1 cellular context compared by ENCODE assay signal in genomic region chr14:100750762-100751699, GRCh38.
TF ChIP-seq lines count a peak whose summit lies in the region.

No MANE protein-coding gene starts in this region.

TF ChIP-seq in HepG2, 621 proteins besides CTCF, POLR2A, EP300 and RAD21 (continued from another document and continues in another):
- TF ChIP-seq REST (IDR thresholded peaks at IDR 0.05; ENCODE audit: borderline replicate concordance in 1 of 2, low read depth in 1 of 2, low read length in 2 of 2): peak in 1 of 2 experiments; percentile 77; a peak in 3 of 4 replicates
- peak; percentile 98 for TF ChIP-seq HNF4G (IDR thresholded peaks at IDR 0.05; ENCODE audit: borderline replicate concordance, low read depth, low read length)
- TF ChIP-seq HNF4G (CRISPR knock-in tag; IDR thresholded peaks at IDR 0.05; ENCODE audit: borderline replicate concordance, low read depth): peak; percentile 89; the same call in 1 of the 2 replicates
- TF ChIP-seq ZBTB1 (CRISPR knock-in tag; IDR thresholded peaks at IDR 0.05; ENCODE audit: borderline replicate concordance): no peak
- TF ChIP-seq ZKSCAN1 (IDR thresholded peaks at IDR 0.05; ENCODE audit: low read length): no peak
- peak; percentile 80; the same call in 1 of the 2 replicates for TF ChIP-seq ZNF878 (CRISPR knock-in tag; IDR thresholded peaks at IDR 0.05)
- peak; percentile 79; the same call in 1 of the 2 replicates for TF ChIP-seq ERF (CRISPR knock-in tag; IDR thresholded peaks at IDR 0.05)
- TF ChIP-seq POLR2G (IDR thresholded peaks at IDR 0.05; ENCODE audit: low read depth, low read length): peak; percentile 60
- TF ChIP-seq ZMYM2 (CRISPR knock-in tag; IDR thresholded peaks at IDR 0.05): peak; percentile 58; the same call in 1 of the 2 replicates
- TF ChIP-seq FOXO4 (CRISPR knock-in tag; conservative IDR thresholded peaks at IDR 0.05): no peak
- peak; percentile 40; the same call in 1 of the 2 replicates for TF ChIP-seq ZNF776 (CRISPR knock-in tag; IDR thresholded peaks at IDR 0.05)
- peak; percentile 40; the same call in 1 of the 2 replicates for TF ChIP-seq HBP1 (CRISPR knock-in tag; IDR thresholded peaks at IDR 0.05; ENCODE audit: low read depth)
- peak; percentile 87 for TF ChIP-seq ZNF18 (CRISPR knock-in tag; IDR thresholded peaks at IDR 0.05; ENCODE audit: insufficient replicate concordance)
- peak; percentile 61; the same call in 1 of the 2 replicates for TF ChIP-seq CBX5 (CRISPR knock-in tag; IDR thresholded peaks at IDR 0.05; ENCODE audit: borderline replicate concordance)
- peak; percentile 36 for TF ChIP-seq ASH2L (IDR thresholded peaks at IDR 0.05; ENCODE audit: insufficient read length, low read depth, low read length)
- peak; percentile 64; the same call in 1 of the 2 replicates for TF ChIP-seq KLF12 (CRISPR knock-in tag; IDR thresholded peaks at IDR 0.05; ENCODE audit: borderline replicate concordance)
- TF ChIP-seq RFX1 (IDR thresholded peaks at IDR 0.05): no peak
- TF ChIP-seq ZNF607 (CRISPR knock-in tag; IDR thresholded peaks at IDR 0.05; ENCODE audit: borderline replicate concordance): peak; percentile 66; the same call in 1 of the 2 replicates
- TF ChIP-seq ZNF614 (CRISPR knock-in tag; IDR thresholded peaks at IDR 0.05; ENCODE audit: borderline replicate concordance): peak; percentile 93
- TF ChIP-seq MATR3 (CRISPR knock-in tag; IDR thresholded peaks at IDR 0.05): no peak
- TF ChIP-seq ZNF124 (CRISPR knock-in tag; IDR thresholded peaks at IDR 0.05): peak; percentile 89; the same call in 1 of the 2 replicates
- 0 out of 2 replicates have a peak, but pooled peaks have one; percentile 54 for TF ChIP-seq TFAP4 (IDR thresholded peaks at IDR 0.05; ENCODE audit: borderline replicate concordance, low read depth)
- no peak for TF ChIP-seq CEBPZ (IDR thresholded peaks at IDR 0.05; ENCODE audit: low read length)
- TF ChIP-seq ZBTB39 (CRISPR knock-in tag; IDR thresholded peaks at IDR 0.05): peak; percentile 95
- TF ChIP-seq ZNF12 (CRISPR knock-in tag; IDR thresholded peaks at IDR 0.05): peak; percentile 94
- TF ChIP-seq CREB1 (IDR thresholded peaks at IDR 0.05): 0 out of 2 replicates have a peak, but pooled peaks have one; percentile 3
- peak; percentile 72 for TF ChIP-seq CREB1 (CRISPR knock-in tag; IDR thresholded peaks at IDR 0.05)
- TF ChIP-seq FOXK1 (CRISPR knock-in tag; IDR thresholded peaks at IDR 0.05; ENCODE audit: borderline replicate concordance, low read depth): peak; percentile 79; the same call in 1 of the 2 replicates
- no peak for TF ChIP-seq NPAS2 (CRISPR knock-in tag; IDR thresholded peaks at IDR 0.05; ENCODE audit: borderline replicate concordance)
- TF ChIP-seq GPBP1L1 (CRISPR knock-in tag; IDR thresholded peaks at IDR 0.05): no peak
- no peak for TF ChIP-seq AHDC1 (CRISPR knock-in tag; IDR thresholded peaks at IDR 0.05; ENCODE audit: borderline replicate concordance)
- TF ChIP-seq MXD1 (CRISPR knock-in tag; IDR thresholded peaks at IDR 0.05): 0 out of 2 replicates have a peak, but pooled peaks have one; percentile 49
